8 cellular contexts compared by ENCODE assay signal in genomic region chr12:22333751-22334695, GRCh38. TPM values are rescaled to one million over a fixed set of nuclear protein-coding genes. Genes with fewer than 3 reads are reported as not detected.
A peak's percentile ranks its signal among the peaks of the same experiment; 100 is the strongest.
DNase-seq lines count a peak whose midpoint lies in the region; ATAC-seq and TF ChIP-seq lines count a peak whose summit lies in the region.

No MANE protein-coding gene starts in this region.

- peak overlapping the region; percentile 74 for H2AFZ ChIP-seq in smooth muscle cell (ENCODE audit: low read depth)

- no peak for ATAC-seq in activated naive CD8-positive, alpha-beta T cell treated with anti-CD3 and anti-CD28 coated beads, Interleukin-2, amount 50 U/mL, for 24 hours
- ATAC-seq in GM18867 (IDR thresholded peaks at IDR 0.05; ENCODE audit: unreplicated experiment) (no peak), GM19463 (IDR thresholded peaks at IDR 0.05; ENCODE audit: unreplicated experiment) (no peak)

- H3K9me3 Mint-ChIP-seq in activated naive CD8-positive, alpha-beta T cell treated with anti-CD3 and anti-CD28 coated beads, Interleukin-2, amount 50 U/mL, for 24 hours = no peaks in the 10 kb centered on the region

- peaks cover 27% of the 10 kb centered on the region for H3K27me3 ChIP-seq in iPS-15b (ENCODE audit: control insufficient read depth, insufficient read depth, low read length)
- H3K27me3 ChIP-seq in smooth muscle cell (ENCODE audit: low read depth) = peaks cover 10% of the 10 kb centered on the region

- no peaks in the 10 kb centered on the region for H3K36me3 ChIP-seq in iPS-15b (ENCODE audit: control insufficient read depth, insufficient read depth, low read length)
- no peaks in the 10 kb centered on the region for H3K36me3 ChIP-seq in smooth muscle cell (ENCODE audit: low read depth)

- no peaks in the 10 kb centered on the region for H3F3A ChIP-seq in smooth muscle cell (ENCODE audit: low read depth)

- TF ChIP-seq CTCF in smooth muscle cell (IDR thresholded peaks at IDR 0.05; ENCODE audit: borderline replicate concordance, insufficient read depth, poor library complexity, severe bottlenecking) = no peak

- DNase-seq in activated CD4-positive, CD25-positive, alpha-beta regulatory T cell treated with anti-CD3 and anti-CD28 coated beads, Interleukin-2, amount 50 U/mL, for 72 hours = peak; percentile 44
- DNase-seq in activated CD4-positive, CD25-positive, alpha-beta regulatory T cell (lab: John Stamatoyannopoulos, UW) = no peak
- DNase-seq in activated naive CD8-positive, alpha-beta T cell treated with anti-CD3 and anti-CD28 coated beads, Interleukin-2, amount 50 U/mL, for 24 hours = no peak
- DNase-seq in smooth muscle cell (lab: John Stamatoyannopoulos, UW; ENCODE audit: unreplicated experiment) (no peak), NCI-H1048 (lab: John Stamatoyannopoulos, UW) (no peak)

- no peak overlapping the region for H3K27ac ChIP-seq in smooth muscle cell (ENCODE audit: low read depth)

- peak overlapping the region; percentile 38 for H3K9ac ChIP-seq in iPS-15b (ENCODE audit: low read depth, low read length)
- no peak overlapping the region for H3K9ac ChIP-seq in smooth muscle cell (ENCODE audit: low read depth)

- 4% methylated on average over 63 of the region's 76 CpGs for WGBS in smooth muscle cell (ENCODE audit: low lambda C conversion rate)

- no peaks in the 10 kb centered on the region for H3K36me3 Mint-ChIP-seq in activated naive CD8-positive, alpha-beta T cell treated with anti-CD3 and anti-CD28 coated beads, Interleukin-2, amount 50 U/mL, for 24 hours (ENCODE audit: low read depth)

- no peaks in the 10 kb centered on the region for H4K20me1 ChIP-seq in smooth muscle cell (ENCODE audit: low read depth)

- peak overlapping the region; percentile 84 for H3K4me3 Mint-ChIP-seq in activated naive CD8-positive, alpha-beta T cell treated with anti-CD3 and anti-CD28 coated beads, Interleukin-2, amount 50 U/mL, for 24 hours

- H3K9me3 ChIP-seq in iPS-15b (ENCODE audit: control insufficient read depth, insufficient read depth, low read length) (no peaks in the 10 kb centered on the region), smooth muscle cell (replicated peaks; ENCODE audit: low read depth) (no peaks in the 10 kb centered on the region)

- peak overlapping the region; percentile 94 for H3K4me2 ChIP-seq in smooth muscle cell

- H3K4me1 Mint-ChIP-seq in activated naive CD8-positive, alpha-beta T cell treated with anti-CD3 and anti-CD28 coated beads, Interleukin-2, amount 50 U/mL, for 24 hours = peaks cover 23% of the 10 kb centered on the region

- H3K79me2 ChIP-seq in smooth muscle cell (ENCODE audit: low read depth) = no peaks in the 10 kb centered on the region

- H3K27me3 Mint-ChIP-seq in activated naive CD8-positive, alpha-beta T cell treated with anti-CD3 and anti-CD28 coated beads, Interleukin-2, amount 50 U/mL, for 24 hours = peaks cover 39% of the 10 kb centered on the region

- H3K4me1 ChIP-seq in iPS-15b (ENCODE audit: control insufficient read depth, insufficient read depth, low read length) (no peaks in the 10 kb centered on the region), smooth muscle cell (ENCODE audit: low read depth) (peaks cover 10% of the 10 kb centered on the region)

- H3K4me3 ChIP-seq in iPS-15b (ENCODE audit: low read depth, low read length) (peak overlapping the region; percentile 87), smooth muscle cell (peak overlapping the region; percentile 70)

- H3K27ac Mint-ChIP-seq in activated naive CD8-positive, alpha-beta T cell treated with anti-CD3 and anti-CD28 coated beads, Interleukin-2, amount 50 U/mL, for 24 hours = no peak overlapping the region

RNA-seq across cellular contexts. Expression of gene ST8SIA1, which starts 0.5 kb away (rescaled TPM):
- total RNA-seq in smooth muscle cell = 5.3 and 13.8 TPM in 2 replicates
- polyA plus RNA-seq in smooth muscle cell = 1.9 and 3.7 TPM in 2 replicates
